8 cellular contexts compared by ENCODE assay signal in genomic region chr19:54172764-54173699, GRCh38. TPM values are rescaled to one million over a fixed set of nuclear protein-coding genes. Genes with fewer than 3 reads are reported as not detected.
DNase-seq lines count a peak whose midpoint lies in the region; ATAC-seq and TF ChIP-seq lines count a peak whose summit lies in the region.

TSS of gene TMC4 (minus strand) at chr19:54173160. CDS start at chr19:54173117, 43 bp downstream.

- H3K36me3 ChIP-seq in esophagus muscularis mucosa: peaks cover 0 to 7% (median 5%) of the 10 kb centered on the region in 4 donors
- H3K36me3 ChIP-seq in brain microvascular endothelial cell (replicated peaks): peaks cover 12% of the 10 kb centered on the region

- DNase-seq in NCI-H345 treated with DMSO at 0.1 percent for 48 hours (lab: John Stamatoyannopoulos, UW; ENCODE audit: unreplicated experiment) (peak; percentile 60), esophagus muscularis mucosa (ENCODE audit: extremely low spot score) (no peak), progenitor cell of endocrine pancreas (ENCODE audit: low spot score, unreplicated experiment) (peak; percentile 77), brain microvascular endothelial cell (no peak)
- DNase-seq in activated CD8-positive, alpha-beta memory T cell treated with anti-CD3 and anti-CD28 coated beads, Interleukin-2, amount 10 ng/mL, durations not matched to agents 7 days and 5 days: no peak

- in situ Hi-C loops in brain microvascular endothelial cell (cut with HindIII; ENCODE audit: low pct_ligation_motif_present, low sequenced_read_pairs): no loop called here

- H3K36me3 Mint-ChIP-seq in progenitor cell of endocrine pancreas (ENCODE audit: insufficient read depth): peaks cover 5% of the 10 kb centered on the region
- H3K36me3 Mint-ChIP-seq in activated CD8-positive, alpha-beta memory T cell treated with anti-CD3 and anti-CD28 coated beads, Interleukin-2, amount 10 ng/mL, durations not matched to agents 7 days and 5 days: peaks cover under 1% of the 10 kb centered on the region

- peaks cover 11% of the 10 kb centered on the region for H3K4me1 Mint-ChIP-seq in progenitor cell of endocrine pancreas (ENCODE audit: low read depth)
- H3K4me1 Mint-ChIP-seq in activated CD8-positive, alpha-beta memory T cell treated with anti-CD3 and anti-CD28 coated beads, Interleukin-2, amount 10 ng/mL, durations not matched to agents 7 days and 5 days: peaks cover under 1% of the 10 kb centered on the region

- H3K27me3 ChIP-seq in esophagus muscularis mucosa: peaks cover 0 to 36% (median 7%) of the 10 kb centered on the region in 4 donors
- H3K27me3 ChIP-seq in brain microvascular endothelial cell (replicated peaks): no peaks in the 10 kb centered on the region

- TF ChIP-seq EP300 in esophagus muscularis mucosa (IDR thresholded peaks at IDR 0.05): no peak

- peak within 1 kb of the TSS in 2 of 4 donors; percentile 28 to 55 for H3K27ac ChIP-seq in esophagus muscularis mucosa (replicated peaks in 1 of 4)
- no peak within 1 kb of the TSS for H3K27ac ChIP-seq in brain microvascular endothelial cell

- ATAC-seq in GM18517 (IDR thresholded peaks at IDR 0.05; ENCODE audit: unreplicated experiment) (no peak), HG02884 (IDR thresholded peaks at IDR 0.05; ENCODE audit: unreplicated experiment) (no peak)
- no peak for ATAC-seq in activated CD8-positive, alpha-beta memory T cell treated with anti-CD3 and anti-CD28 coated beads, Interleukin-2, amount 10 ng/mL, durations not matched to agents 7 days and 5 days

- H3K27ac Mint-ChIP-seq in progenitor cell of endocrine pancreas: peak within 1 kb of the TSS; percentile 97
- H3K27ac Mint-ChIP-seq in activated CD8-positive, alpha-beta memory T cell treated with anti-CD3 and anti-CD28 coated beads, Interleukin-2, amount 10 ng/mL, durations not matched to agents 7 days and 5 days: no peak within 1 kb of the TSS

- TF ChIP-seq CTCF in GM12875 (IDR thresholded peaks at IDR 0.05; ENCODE audit: borderline replicate concordance, insufficient read depth, low read depth, low read length) (0 out of 2 replicates have a peak, but pooled peaks have one; percentile 8), esophagus muscularis mucosa (IDR thresholded peaks at IDR 0.05) (no peak), progenitor cell of endocrine pancreas (IDR thresholded peaks at IDR 0.05; ENCODE audit: unreplicated experiment) (peak; percentile 84), brain microvascular endothelial cell (IDR thresholded peaks at IDR 0.05; ENCODE audit: low read depth, low read length, missing control alignments) (no peak)

- H3K9me3 Mint-ChIP-seq in progenitor cell of endocrine pancreas (ENCODE audit: low read depth): no peaks in the 10 kb centered on the region
- no peaks in the 10 kb centered on the region for H3K9me3 Mint-ChIP-seq in activated CD8-positive, alpha-beta memory T cell treated with anti-CD3 and anti-CD28 coated beads, Interleukin-2, amount 10 ng/mL, durations not matched to agents 7 days and 5 days (ENCODE audit: low read depth)

- H3K4me3 ChIP-seq in GM12875 (ENCODE audit: low read depth, low read length) (no peak within 1 kb of the TSS), esophagus muscularis mucosa (peak within 1 kb of the TSS in 3 of 4 donors; percentile 4 to 16 (median 12)), brain microvascular endothelial cell (ENCODE audit: low read depth, low read length) (no peak within 1 kb of the TSS)

- no peaks in the 10 kb centered on the region for H3K27me3 Mint-ChIP-seq in progenitor cell of endocrine pancreas
- no peaks in the 10 kb centered on the region for H3K27me3 Mint-ChIP-seq in activated CD8-positive, alpha-beta memory T cell treated with anti-CD3 and anti-CD28 coated beads, Interleukin-2, amount 10 ng/mL, durations not matched to agents 7 days and 5 days

- no peak for TF ChIP-seq POLR2A in esophagus muscularis mucosa (IDR thresholded peaks at IDR 0.05; ENCODE audit: low read depth)

- H3K9me3 ChIP-seq in esophagus muscularis mucosa: no peaks in the 10 kb centered on the region

- CTCF ChIA-PET in activated CD8-positive, alpha-beta memory T cell treated with anti-CD3 and anti-CD28 coated beads, Interleukin-2, amount 10 ng/mL, durations not matched to agents 7 days and 5 days (lab: Charles Lee): interaction anchor here (1.0 to 1.9 kb wide), 3 partner anchors 10 to 93 kb away, joined by 3 to 5 read pairs (median 5); partner anchors contain the start of gene MBOAT7

- peak within 1 kb of the TSS; percentile 94 for H3K4me3 Mint-ChIP-seq in progenitor cell of endocrine pancreas (ENCODE audit: low read depth)
- H3K4me3 Mint-ChIP-seq in activated CD8-positive, alpha-beta memory T cell treated with anti-CD3 and anti-CD28 coated beads, Interleukin-2, amount 10 ng/mL, durations not matched to agents 7 days and 5 days: no peak within 1 kb of the TSS

- peaks cover 4 to 15% (median 7%) of the 10 kb centered on the region in 4 donors for H3K4me1 ChIP-seq in esophagus muscularis mucosa

- 34% methylated on average over 10 of the region's 24 CpGs for WGBS in esophagus muscularis mucosa

- intact Hi-C loops in esophagus muscularis mucosa (cut with DNase I): no loop called here

RNA-seq across cellular contexts. Expression of gene TMC4, which starts in this region (rescaled TPM):
- total RNA-seq in esophagus muscularis mucosa (under 1 TPM in 3 of 4 donors, not detected in 1; 0.26 to 0.98 (median 0.33) TPM), progenitor cell of endocrine pancreas (119 and 125 TPM in 2 replicates)
- total RNA-seq in activated CD8-positive, alpha-beta memory T cell treated with anti-CD3 and anti-CD28 coated beads, Interleukin-2, amount 10 ng/mL, durations not matched to agents 7 days and 5 days: 1 to 10 TPM in 1 of 2 experiments, under 1 TPM in 1; 0.89 to 1.3 TPM

Comparison
In these comparisons a context has a peak if more than half of its experiments do, and no peak if none do; other contexts are left out.
1. RNA of gene TMC4 (total RNA-seq): 119 to 125 TPM in progenitor cell of endocrine pancreas; 0.89 to 1.3 TPM in activated CD8-positive, alpha-beta memory T cell treated with anti-CD3 and anti-CD28 coated beads, Interleukin-2, amount 10 ng/mL, durations not matched to agents 7 days and 5 days and 0.26 to 0.98 TPM in esophagus muscularis mucosa; every median in the first group is over 10 times any median in the second.
2. H3K4me3 ChIP-seq: peak in esophagus muscularis mucosa (3 of 4); none in GM12875 (single experiment) and brain microvascular endothelial cell (single experiment).
3. CTCF ChIP-seq: peak in GM12875 (single experiment) and progenitor cell of endocrine pancreas (single experiment); none in esophagus muscularis mucosa (0 of 3) and brain microvascular endothelial cell (single experiment).
4. DNase-seq: peak in NCI-H345 treated with DMSO at 0.1 percent for 48 hours (single experiment) and progenitor cell of endocrine pancreas (single experiment); none in esophagus muscularis mucosa (single experiment), brain microvascular endothelial cell (single experiment) and activated CD8-positive, alpha-beta memory T cell treated with anti-CD3 and anti-CD28 coated beads, Interleukin-2, amount 10 ng/mL, durations not matched to agents 7 days and 5 days (single experiment).